Comparison of ENCODE assay signal across 8 cellular contexts in the genomic region with DNA sequence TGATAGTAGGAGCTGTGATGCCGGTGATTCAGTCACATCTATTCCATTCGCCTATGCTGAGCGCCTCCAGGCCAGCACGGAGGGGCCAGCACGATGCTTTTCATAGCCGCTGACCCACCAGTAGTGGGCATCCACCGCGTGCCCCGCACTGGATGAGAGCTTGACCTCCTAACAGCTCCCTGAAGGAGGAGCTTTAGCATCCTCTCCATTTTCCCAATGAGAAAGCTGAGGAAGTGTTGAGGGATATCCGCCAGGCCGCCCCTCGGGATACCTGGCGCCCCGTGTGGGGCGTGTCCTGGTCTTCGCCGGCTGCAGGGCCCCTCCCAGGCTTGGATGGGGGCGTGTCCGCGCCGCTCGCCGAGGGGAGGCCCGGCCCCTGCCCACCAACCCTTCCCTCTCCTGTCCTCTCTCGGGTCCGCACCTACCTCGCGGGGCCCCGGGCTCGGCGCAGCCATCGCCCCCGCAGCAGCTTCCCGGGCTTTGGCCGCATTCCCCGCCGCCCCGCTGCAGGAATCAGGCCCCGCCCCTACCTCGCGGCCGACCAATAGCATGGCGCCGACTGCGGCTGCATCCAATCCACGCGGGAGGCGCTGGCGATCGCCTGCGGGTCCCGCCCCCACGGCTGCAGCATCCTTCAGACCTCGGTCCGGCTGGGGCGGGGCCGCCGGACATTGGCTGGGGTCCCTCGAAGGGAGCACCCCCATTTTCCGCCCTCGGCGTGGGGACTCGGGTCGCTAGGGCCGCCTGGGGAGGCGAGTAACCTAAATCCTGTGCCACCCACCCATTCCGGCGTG. TPM values are rescaled to one million over a fixed set of nuclear protein-coding genes. Genes with fewer than 3 reads are reported as not detected.
DNase-seq lines count a peak whose midpoint lies in the region; FAIRE-seq and TF ChIP-seq lines count a peak whose summit lies in the region.

A gene with protein sequence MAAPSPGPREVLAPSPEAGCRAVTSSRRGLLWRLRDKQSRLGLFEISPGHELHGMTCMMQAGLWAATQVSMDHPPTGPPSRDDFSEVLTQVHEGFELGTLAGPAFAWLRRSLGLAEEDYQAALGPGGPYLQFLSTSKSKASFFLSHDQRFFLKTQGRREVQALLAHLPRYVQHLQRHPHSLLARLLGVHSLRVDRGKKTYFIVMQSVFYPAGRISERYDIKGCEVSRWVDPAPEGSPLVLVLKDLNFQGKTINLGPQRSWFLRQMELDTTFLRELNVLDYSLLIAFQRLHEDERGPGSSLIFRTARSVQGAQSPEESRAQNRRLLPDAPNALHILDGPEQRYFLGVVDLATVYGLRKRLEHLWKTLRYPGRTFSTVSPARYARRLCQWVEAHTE (minus strand): TSS at position 480 of the 794 bp plus-strand sequence. CDS start 25 bp downstream, at position 455.

- H3K27ac Mint-ChIP-seq in astrocyte (ENCODE audit: unreplicated experiment) = peak within 1 kb of the TSS; percentile 88

- FAIRE-seq in astrocyte (lab: Jason Lieb, UNC) = no peak

- peak within 1 kb of the TSS; percentile 78 for H3K9ac ChIP-seq in astrocyte (ENCODE audit: low read length)

- H3K36me3 Mint-ChIP-seq in astrocyte (ENCODE audit: low read depth, unreplicated experiment) = peaks cover 8% of the 10 kb centered on the region

- DNase-seq in GM06990 (ENCODE audit: extremely low read depth, insufficient read length) (peak; percentile 85), H4 (ENCODE audit: low spot score) (peak; percentile 81), LoVo (ENCODE audit: low spot score) (peak; percentile 64), T-helper 1 cell (peak; percentile 52 to 71 (median 65)), astrocyte (ENCODE audit: low read depth) (peak; percentile 59), right atrium auricular region (ENCODE audit: low spot score) (peak; percentile 81), posterior vena cava (ENCODE audit: low spot score) (peak; percentile 92), cortex of kidney (lab: John Stamatoyannopoulos, UW) (no peak)

- H3K4me3 Mint-ChIP-seq in astrocyte (ENCODE audit: unreplicated experiment) = peak within 1 kb of the TSS; percentile 77

- H3K4me1 Mint-ChIP-seq in astrocyte (ENCODE audit: low read depth, unreplicated experiment) = peaks cover 7% of the 10 kb centered on the region

- intact Hi-C loops in posterior vena cava (cut with DNase I) = no loop called here

- peak within 1 kb of the TSS; percentile 71 for H2AFZ ChIP-seq in astrocyte (ENCODE audit: low read depth, low read length)

- H3K79me2 ChIP-seq in astrocyte (ENCODE audit: insufficient read depth, low read length) = peaks cover 18% of the 10 kb centered on the region

- H3K4me3 ChIP-seq in GM06990 (replicated peaks; ENCODE audit: low read depth, low read length) (peak within 1 kb of the TSS; percentile 63), astrocyte (ENCODE audit: insufficient read depth, low read depth, low read length) (peak within 1 kb of the TSS; percentile 59), right atrium auricular region (peak within 1 kb of the TSS; percentile 41 to 63)

- H3K27me3 Mint-ChIP-seq in astrocyte (ENCODE audit: low read depth, unreplicated experiment) = peaks cover 18% of the 10 kb centered on the region

- H3K36me3 ChIP-seq in GM06990 (ENCODE audit: control insufficient read depth, insufficient read depth, low read length) (peaks cover 1% of the 10 kb centered on the region; the same call in 1 of the 2 replicates), astrocyte (ENCODE audit: insufficient read depth, low read length) (no peaks in the 10 kb centered on the region), right atrium auricular region (no peaks in the 10 kb centered on the region)

- TF ChIP-seq CTCF in GM06990 (IDR thresholded peaks at IDR 0.05; ENCODE audit: insufficient read depth, low read length, poor library complexity, severe bottlenecking) (peak; percentile 7), astrocyte (IDR thresholded peaks at IDR 0.05; ENCODE audit: insufficient read depth, low read depth, low read length) (no peak), right atrium auricular region (IDR thresholded peaks at IDR 0.05) (peak in 1 of 2 donors; percentile 17)

- H3K27me3 ChIP-seq in GM06990 (replicated peaks; ENCODE audit: control insufficient read depth, insufficient read depth, low read length) (no peaks in the 10 kb centered on the region; the same call in 1 of the 2 replicates), astrocyte (ENCODE audit: insufficient read depth, low read length) (no peaks in the 10 kb centered on the region), right atrium auricular region (peaks cover 5 to 16% of the 10 kb centered on the region in 2 donors)

- peaks cover 31% of the 10 kb centered on the region for H4K20me1 ChIP-seq in astrocyte (ENCODE audit: insufficient read depth, low read length)

- H3K9me3 Mint-ChIP-seq in astrocyte (ENCODE audit: unreplicated experiment) = no peaks in the 10 kb centered on the region

- peak within 1 kb of the TSS; percentile 86 for H3K27ac ChIP-seq in astrocyte (ENCODE audit: low read depth, low read length)
- no peak within 1 kb of the TSS for H3K27ac ChIP-seq in right atrium auricular region

- H3K9me3 ChIP-seq in astrocyte (ENCODE audit: insufficient read depth, low read depth, low read length) = no peaks in the 10 kb centered on the region
- no peaks in the 10 kb centered on the region for H3K9me3 ChIP-seq in right atrium auricular region

- peak within 1 kb of the TSS; percentile 89 for H3K4me2 ChIP-seq in astrocyte (ENCODE audit: low read length)

- H3K4me1 ChIP-seq in astrocyte (ENCODE audit: insufficient read depth, low read length) (peaks cover 36% of the 10 kb centered on the region), right atrium auricular region (peaks cover 0 to 48% of the 10 kb centered on the region in 2 donors)

RNA-seq across cellular contexts. Expression of the gene that starts here (rescaled TPM):
- 0.95 and 2.6 TPM in 2 replicates for total RNA-seq in H4 (2014; rRNA removed; shearing (Covaris generic))
- 4.6 and 4.9 TPM in 2 replicates for total RNA-seq in astrocyte
- total RNA-seq in right atrium auricular region = under 1 TPM in 1 of 2 donors, not detected in 1; 0.20 TPM
- total RNA-seq in posterior vena cava = 1 to 10 TPM; 1.2 to 1.3 TPM

Comparison
In these comparisons a context has a peak if more than half of its experiments do, and no peak if none do; other contexts are left out.
1. Peak in DNase-seq and H3K4me3 ChIP-seq in right atrium auricular region; RNA of the gene not detected or under 1 TPM.